In genomic region chr13:42047561-42048322, GRCh38 we compare ENCODE assay signal across 8 cellular contexts. TPM values are rescaled to one million over a fixed set of nuclear protein-coding genes. Genes with fewer than 3 reads are reported as not detected.
A peak's percentile ranks its signal among the peaks of the same experiment; 100 is the strongest.
DNase-seq lines count a peak whose midpoint lies in the region; ATAC-seq and TF ChIP-seq lines count a peak whose summit lies in the region.

No MANE protein-coding gene starts in this region.

- H3K4me3 Mint-ChIP-seq in glutamatergic neuron (ENCODE audit: unreplicated experiment) = peak overlapping the region; percentile 91

- H3K36me3 Mint-ChIP-seq in glutamatergic neuron (ENCODE audit: unreplicated experiment) = no peaks in the 10 kb centered on the region

- no peaks in the 10 kb centered on the region for H3K4me1 Mint-ChIP-seq in glutamatergic neuron (ENCODE audit: low read depth, unreplicated experiment)

- H3K27me3 Mint-ChIP-seq in glutamatergic neuron (ENCODE audit: unreplicated experiment) = peaks cover 6% of the 10 kb centered on the region

- no peak overlapping the region for H3K27ac Mint-ChIP-seq in glutamatergic neuron (ENCODE audit: unreplicated experiment)

- H3K9me3 Mint-ChIP-seq in glutamatergic neuron (ENCODE audit: unreplicated experiment) = peaks cover 3% of the 10 kb centered on the region

- DNase-seq in AG08395 (ENCODE audit: low spot score) (peak; percentile 56), NT2/D1 (ENCODE audit: low read depth, low spot score) (no peak), glutamatergic neuron (peak; percentile 47), omental fat pad (ENCODE audit: low spot score) (peak; percentile 28)
- peak; percentile 38 for DNase-seq in activated naive CD4-positive, alpha-beta T cell treated with anti-CD3 and anti-CD28 coated beads, Interleukin-2, amount 50 U/mL, for 16 hours

- peaks cover 33% of the 10 kb centered on the region for H3K27me3 ChIP-seq in NT2/D1 (ENCODE audit: insufficient read depth, insufficient read length)

- H3K36me3 ChIP-seq in NT2/D1 (ENCODE audit: insufficient read depth, insufficient read length, low read length) = no peaks in the 10 kb centered on the region

- H3K4me3 ChIP-seq in NT2/D1 (ENCODE audit: insufficient read length, low read depth) = peak overlapping the region; percentile 66

- peak; percentile 23 for TF ChIP-seq POLR2A in GM18505 (IDR thresholded peaks at IDR 0.05; ENCODE audit: borderline replicate concordance, extremely low read depth, insufficient read depth, insufficient read length)

- peak; percentile 20 for ATAC-seq in GM18505 (IDR thresholded peaks at IDR 0.05; ENCODE audit: unreplicated experiment)
- peak; percentile 16 for ATAC-seq in HG03108 (IDR thresholded peaks at IDR 0.05; ENCODE audit: unreplicated experiment)
- peak; percentile 48 for ATAC-seq in omental fat pad (ENCODE audit: low FRiP score)
- ATAC-seq in HG02623 (IDR thresholded peaks at IDR 0.05; ENCODE audit: unreplicated experiment) = no peak

- TF ChIP-seq CTCF in glutamatergic neuron (IDR thresholded peaks at IDR 0.05; ENCODE audit: partially characterized antibody, unreplicated experiment) (no peak), omental fat pad (IDR thresholded peaks at IDR 0.05) (no peak)

- peaks cover 3% of the 10 kb centered on the region for H3K4me1 ChIP-seq in NT2/D1 (ENCODE audit: insufficient read depth, insufficient read length)

- peak overlapping the region; percentile 81 for H3K9ac ChIP-seq in NT2/D1 (ENCODE audit: insufficient read length, low read depth)

- H3K9me3 ChIP-seq in NT2/D1 (ENCODE audit: insufficient read depth, low read length) = no peaks in the 10 kb centered on the region

RNA-seq across cellular contexts. Expression of gene DGKH, which starts 0.7 kb away (rescaled TPM):
- total RNA-seq in glutamatergic neuron (ENCODE audit: unreplicated experiment) (13.4 TPM), omental fat pad (10 to 100 TPM in 3 of 4 donors, 1 to 10 TPM in 1; 9.7 to 24.7 (median 17.6) TPM)
